Comparison of ENCODE assay signal across 9 cellular contexts in genomic region chr1:147496571-147496970, GRCh38. TPM values are rescaled to one million over a fixed set of nuclear protein-coding genes. Genes with fewer than 3 reads are reported as not detected.
A peak's percentile ranks its signal among the peaks of the same experiment; 100 is the strongest.
DNase-seq lines count a peak whose midpoint lies in the region; ATAC-seq, FAIRE-seq and TF ChIP-seq lines count a peak whose summit lies in the region.
"Had no signal": no experiment of that assay in that cellular context is flagged by ENCODE, and none has a peak within 500 bp of the region (broad histone marks: within the 10 kb centered on the region; RNA-seq: fewer than 3 reads in every experiment).

No MANE protein-coding gene starts in this region.

- no peak overlapping the region for H4K8ac ChIP-seq in H1 (ENCODE audit: extremely low read depth, insufficient read depth, low read length)

- H4K20me1 ChIP-seq in DOHH2 (ENCODE audit: control insufficient read depth, insufficient read depth, low read depth, low read length) (no peaks in the 10 kb centered on the region; the same call in 1 of the 2 replicates), H1 (replicated peaks in 1 of 2; ENCODE audit: control insufficient read depth in 1 of 2, insufficient read depth in 2 of 2, low read length in 2 of 2) (no peaks in the 10 kb centered on the region)

- no peak overlapping the region for H3K4me3 Mint-ChIP-seq in osteocyte (ENCODE audit: unreplicated experiment)
- H3K4me3 Mint-ChIP-seq: activated CD4-positive, alpha-beta T cell treated with anti-CD3 and anti-CD28 coated beads, Interleukin-2, amount 10 ng/mL, durations not matched to agents 24 days and 14 days had no signal

- no peak overlapping the region for H4K91ac ChIP-seq in H1 (replicated peaks; ENCODE audit: insufficient read length, low read length)

- H2BK5ac ChIP-seq in H1 (ENCODE audit: low read depth, low read length) = no peak overlapping the region

- H3K9me2 ChIP-seq in DOHH2 (replicated peaks; ENCODE audit: control insufficient read depth, low read length) = no peaks in the 10 kb centered on the region

- H3K23me2 ChIP-seq in H1 (ENCODE audit: low read depth, low read length) = no peaks in the 10 kb centered on the region

- POLR2A ChIA-PET in H1 (lab: Charles Lee; ENCODE audit: partially characterized antibody) = interaction anchor here (0.8 to 2.3 kb wide), 5 partner anchors 19 to 138 kb away, joined by 3 to 7 read pairs (median 6); partner anchors contain the start of gene BCL9

- H2BK20ac ChIP-seq in H1 (ENCODE audit: low read length) = no peak overlapping the region

- no peak overlapping the region for H3K14ac ChIP-seq in H1 (ENCODE audit: insufficient read length)

- H3K9me3 Mint-ChIP-seq in osteocyte (ENCODE audit: unreplicated experiment) = no peaks in the 10 kb centered on the region
- H3K9me3 Mint-ChIP-seq: activated CD4-positive, alpha-beta T cell treated with anti-CD3 and anti-CD28 coated beads, Interleukin-2, amount 10 ng/mL, durations not matched to agents 24 days and 14 days had no signal

- TF ChIP-seq POLR2A in H1 (IDR thresholded peaks at IDR 0.05; ENCODE audit: control extremely low read depth in 1 of 2, low read depth in 2 of 2, low read length in 2 of 2) = no peak

- no peak overlapping the region for H3K18ac ChIP-seq in H1 (ENCODE audit: extremely low read depth, low read length)

- H2BK120ac ChIP-seq in H1 (replicated peaks; ENCODE audit: low read depth, low read length) = no peak overlapping the region

- H3K36me3 ChIP-seq in DOHH2 (ENCODE audit: control insufficient read depth, low read length) (no peaks in the 10 kb centered on the region), MG63 (no peaks in the 10 kb centered on the region), H1 (ENCODE audit: control insufficient read depth in 2 of 4, insufficient read depth in 4 of 4, low read length in 3 of 4) (no peaks in the 10 kb centered on the region)

- no peak for FAIRE-seq in H1 (lab: Jason Lieb, UNC)

- H3K27ac ChIP-seq in DOHH2 (ENCODE audit: low read depth, low read length) = no peak overlapping the region
- H3K27ac ChIP-seq in H1 (ENCODE audit: low read depth, low read length) = no peak overlapping the region

- H3K9me3 ChIP-seq in DOHH2 (ENCODE audit: control insufficient read depth, insufficient read depth, low read length) = no peaks in the 10 kb centered on the region
- no peaks in the 10 kb centered on the region for H3K9me3 ChIP-seq in MG63
- H3K9me3 ChIP-seq in H1 (ENCODE audit: insufficient read depth in 2 of 2, low read depth in 1 of 2, low read length in 1 of 2) = no peaks in the 10 kb centered on the region

- H3K9ac ChIP-seq in H1 (replicated peaks in 1 of 4; ENCODE audit: extremely low read depth in 1 of 4, low read depth in 3 of 4, low read length in 3 of 4) = no peak overlapping the region

- H2AFZ ChIP-seq in H1 (ENCODE audit: low read length) = no peak overlapping the region

- H3K4me1 ChIP-seq in DOHH2 (ENCODE audit: control insufficient read depth, low read length) (no peaks in the 10 kb centered on the region), H1 (replicated peaks in 1 of 4; ENCODE audit: control insufficient read depth in 3 of 4, insufficient read depth in 4 of 4, low read length in 3 of 4) (no peaks in the 10 kb centered on the region)

- CTCF ChIA-PET in H1 (lab: Charles Lee; ENCODE audit: partially characterized antibody) = interaction anchor here (0.6 to 2.9 kb wide), 37 partner anchors 8 to 606 kb away, joined by 3 to 48 read pairs (median 5); no protein-coding TSS in a partner anchor

- H3K27me3 Mint-ChIP-seq in osteocyte (ENCODE audit: unreplicated experiment) = no peaks in the 10 kb centered on the region

- no peak overlapping the region for H2BK15ac ChIP-seq in H1 (ENCODE audit: low read length)

- no peak for ATAC-seq in GM18867 (IDR thresholded peaks at IDR 0.05; ENCODE audit: unreplicated experiment)

- TF ChIP-seq EP300 in H1 (IDR thresholded peaks at IDR 0.05; ENCODE audit: borderline replicate concordance in 1 of 2, low read depth in 2 of 2, low read length in 2 of 2) = no peak

- no peak overlapping the region for H2AK5ac ChIP-seq in H1 (ENCODE audit: low read depth, low read length)

- no peaks in the 10 kb centered on the region for H3K79me2 ChIP-seq in DOHH2 (ENCODE audit: control insufficient read depth, low read length)
- H3K79me2 ChIP-seq in H1 (ENCODE audit: control insufficient read depth in 1 of 2, insufficient read depth in 2 of 2, low read length in 2 of 2) = no peaks in the 10 kb centered on the region

- TF ChIP-seq CTCF in DOHH2 (IDR thresholded peaks at IDR 0.05; ENCODE audit: low read depth, low read length, poor library complexity, severe bottlenecking) (peak; percentile 20), H1 (IDR thresholded peaks at IDR 0.05; ENCODE audit: control extremely low read depth in 1 of 3, insufficient read depth in 1 of 3, low read depth in 1 of 3, low read length in 3 of 3) (peak; percentile 49 to 70 (median 59)), osteocyte (IDR thresholded peaks at IDR 0.05) (peak; percentile 43)

- no peak overlapping the region for H3K56ac ChIP-seq in H1 (replicated peaks; ENCODE audit: insufficient read length, low read depth, low read length)

- peaks cover 17% of the 10 kb centered on the region; the same call in 1 of the 2 replicates for H3K27me3 ChIP-seq in DOHH2 (ENCODE audit: control insufficient read depth, low read length)
- no peaks in the 10 kb centered on the region for H3K27me3 ChIP-seq in MG63
- H3K27me3 ChIP-seq in H1 (replicated peaks in 1 of 4; ENCODE audit: control insufficient read depth in 3 of 4, extremely low read depth in 1 of 4, insufficient read depth in 3 of 4, low read length in 3 of 4) = no peaks in the 10 kb centered on the region

- no peaks in the 10 kb centered on the region for H3K36me3 Mint-ChIP-seq in osteocyte (ENCODE audit: unreplicated experiment)

- DNase-seq in MG63 (peak; percentile 65), H1 (ENCODE audit: low read depth in 1 of 2, low spot score in 2 of 2) (no peak), osteocyte (ENCODE audit: extremely low spot score, unreplicated experiment) (no peak), CD1c-positive myeloid dendritic cell (ENCODE audit: extremely low spot score) (no peak), middle frontal gyrus (ENCODE audit: extremely low spot score, low spot score) (no peak)
- DNase-seq in effector CD4-positive, alpha-beta T cell = no peak
- DNase-seq: activated CD4-positive, alpha-beta T cell treated with anti-CD3 and anti-CD28 coated beads, Interleukin-2, amount 10 ng/mL, durations not matched to agents 24 days and 14 days had no signal

- no peak overlapping the region for H3K4ac ChIP-seq in H1 (replicated peaks; ENCODE audit: insufficient read length, low read depth, low read length)

- TF ChIP-seq RAD21 in H1 (IDR thresholded peaks at IDR 0.05 in 1 of 2, conservative IDR thresholded peaks at IDR 0.05 in 1 of 2; ENCODE audit: low read depth in 2 of 2, low read length in 2 of 2) = peak; percentile 40 to 57; a peak in 3 of 4 replicates

- peaks cover 4% of the 10 kb centered on the region for H3K4me1 Mint-ChIP-seq in osteocyte (ENCODE audit: unreplicated experiment)

- H3K4me3 ChIP-seq in DOHH2 (ENCODE audit: low read length) = no peak overlapping the region
- no peak overlapping the region for H3K4me3 ChIP-seq in MG63
- H3K4me3 ChIP-seq in H1 (ENCODE audit: extremely low read depth in 1 of 4, insufficient read depth in 2 of 4, low read depth in 3 of 4, low read length in 4 of 4) = no peak overlapping the region

- H3K4me2 ChIP-seq in DOHH2 (ENCODE audit: low read length) (no peak overlapping the region), H1 (ENCODE audit: insufficient read depth in 1 of 2, low read depth in 2 of 2, low read length in 2 of 2) (no peak overlapping the region)

- peak overlapping the region; percentile 15 for H3K27ac Mint-ChIP-seq in osteocyte (ENCODE audit: unreplicated experiment)
- H3K27ac Mint-ChIP-seq: activated CD4-positive, alpha-beta T cell treated with anti-CD3 and anti-CD28 coated beads, Interleukin-2, amount 10 ng/mL, durations not matched to agents 24 days and 14 days had no signal

- H3F3A ChIP-seq in DOHH2 (ENCODE audit: control insufficient read depth, insufficient read depth) = no peaks in the 10 kb centered on the region

- H2BK12ac ChIP-seq in H1 (ENCODE audit: low read depth, low read length) = no peak overlapping the region

- no peak overlapping the region for H4K5ac ChIP-seq in H1 (ENCODE audit: insufficient read length, low read depth, low read length)

- H3K79me1 ChIP-seq in H1 (ENCODE audit: low read depth, low read length) = no peaks in the 10 kb centered on the region

- WGBS in H1 (ENCODE audit: extremely low coverage in 1 of 2, insufficient coverage in 1 of 2, insufficient read length in 1 of 2, insufficient replicate concordance in 2 of 2, low coverage in 1 of 2, low lambda C conversion rate in 2 of 2, missing lambda C conversion rate in 1 of 2), 2 experiments = 70% methylated on average over 4 of the region's 4 CpGs; no CpG with 5 or more reads in 1 of the 2 experiments

- no peak overlapping the region for H3K23ac ChIP-seq in H1 (ENCODE audit: insufficient read length)

TF ChIP-seq in H1, 55 proteins besides CTCF, POLR2A, EP300 and RAD21 (continues in another document):
- no peak for TF ChIP-seq GTF2F1 (IDR thresholded peaks at IDR 0.05; ENCODE audit: borderline replicate concordance, low read depth, low read length)
- no peak for TF ChIP-seq MAFK (IDR thresholded peaks at IDR 0.05; ENCODE audit: low read depth, low read length)
- TF ChIP-seq TAF7 (optimal IDR thresholded peaks at IDR 0.05; ENCODE audit: borderline replicate concordance, low read depth, low read length) = no peak
- TF ChIP-seq SP2 (IDR thresholded peaks at IDR 0.05; ENCODE audit: low read length) = no peak
- no peak for TF ChIP-seq SUZ12 (IDR thresholded peaks at IDR 0.05; ENCODE audit: low read length)
- no peak for TF ChIP-seq CTBP2 (IDR thresholded peaks at IDR 0.05; ENCODE audit: borderline replicate concordance, insufficient read depth, insufficient read length, low read length)
- no peak for TF ChIP-seq YY1 (IDR thresholded peaks at IDR 0.05; ENCODE audit: low read depth, low read length)
- no peak for TF ChIP-seq NRF1 (IDR thresholded peaks at IDR 0.05; ENCODE audit: low read depth, low read length)

RNA-seq across cellular contexts. Expression of gene BCL9, which starts 44.7 kb away (rescaled TPM):
- 2.1 and 3.0 TPM in 2 replicates for total RNA-seq in MG63 (2014; rRNA removed; shearing (Covaris generic); ENCODE audit: low replicate concordance)
- total RNA-seq in H1 (2021; fragmentation: NEBNext Ultra II Directional; extraction: Animal tissue kit (Norgen Biotek cat#: 25700)) = 38.7 and 44.6 TPM in 2 replicates
- polyA plus RNA-seq in H1 (2011; rRNA removed) = 25.2 and 30.8 TPM in 2 replicates
- polyA plus RNA-seq in H1 (2011; cell fraction: cytosol; rRNA removed) = 21.4 TPM
- polyA plus RNA-seq in H1 (2011; cell fraction: nucleus; rRNA removed) = 37.2 TPM
- polyA plus RNA-seq in H1 (2012, experiment 1 of 2) = 37.2 to 45.7 TPM (median 42.6 TPM) in 4 replicates
- 22.6 TPM for polyA plus RNA-seq in H1 (2012, experiment 2 of 2)
- 27.0 TPM for polyA plus RNA-seq in H1 (2013, experiment 1 of 2)
- 26.9 TPM for polyA plus RNA-seq in H1 (2013, experiment 2 of 2)
- 22.4 and 27.3 TPM in 2 replicates for polyA minus RNA-seq in H1 (2011; rRNA and poly(A)+ RNA removed)
- 20.9 TPM for polyA minus RNA-seq in H1 (2011; cell fraction: cytosol; rRNA and poly(A)+ RNA removed)
- 31.5 TPM for polyA minus RNA-seq in H1 (2011; cell fraction: nucleus; rRNA and poly(A)+ RNA removed)
- total RNA-seq in osteocyte = 30.8 and 32.5 TPM in 2 replicates
